In genomic region chr6:99425647-99426453, GRCh38 we compare ENCODE assay signal across 8 cellular contexts. TPM values are rescaled to one million over a fixed set of nuclear protein-coding genes. Genes with fewer than 3 reads are reported as not detected.
A peak's percentile ranks its signal among the peaks of the same experiment; 100 is the strongest.
DNase-seq lines count a peak whose midpoint lies in the region; ATAC-seq and TF ChIP-seq lines count a peak whose summit lies in the region.

No MANE protein-coding gene starts in this region.

- intact Hi-C loops in aorta (cut with DNase I), result loop anchor here (5.0 to 10.0 kb wide), 3 partner anchors 79 to 141 kb away; partner anchors contain the start of genes CCNC (in 1 of the 2) and FAXC (in 1 of the 2)

- DNase-seq in NCI-H128 (lab: John Stamatoyannopoulos, UW; ENCODE audit: unreplicated experiment) (peak; percentile 70), T-helper 1 cell (peak; percentile 18 to 69 (median 39)), anterior cingulate cortex (lab: John Stamatoyannopoulos, UW) (peak in 56 of 58 donors; percentile 41 to 96 (median 84)), hepatic stellate cell (ENCODE audit: low spot score) (peak; percentile 28), putamen (ENCODE audit: low spot score) (peak; percentile 92), aorta (peak; percentile 91 to 92)

- peak overlapping the region; percentile 73 for H3K4me3 ChIP-seq in GM12875 (ENCODE audit: low read depth, low read length)
- peak overlapping the region; percentile 81 to 99 for H3K4me3 ChIP-seq in aorta (ENCODE audit: low read length in 2 of 2)

- H3K9me3 ChIP-seq in aorta (ENCODE audit: control insufficient read depth, low read length), result no peaks in the 10 kb centered on the region

- H3K27me3 ChIP-seq in aorta (ENCODE audit: control insufficient read depth in 1 of 2, insufficient read depth in 2 of 2, low read length in 1 of 2), result no peaks in the 10 kb centered on the region

- peak; percentile 49 for ATAC-seq in HG02763 (IDR thresholded peaks at IDR 0.05; ENCODE audit: unreplicated experiment)
- ATAC-seq in aorta (ENCODE audit: low FRiP score), result peak; percentile 95

- peaks cover 0 to 9% of the 10 kb centered on the region in 2 donors for H3K4me1 ChIP-seq in aorta (ENCODE audit: control insufficient read depth in 1 of 2, insufficient read depth in 2 of 2, low read length in 2 of 2)

- peak overlapping the region; percentile 84 to 95 for H3K27ac ChIP-seq in aorta (ENCODE audit: low read depth in 1 of 2, low read length in 2 of 2)

- 0 to 1% methylated on average over 29 of the region's 29 CpGs for WGBS in aorta, 2 donors

- no peaks in the 10 kb centered on the region for H3K36me3 ChIP-seq in aorta (ENCODE audit: control insufficient read depth in 1 of 2, insufficient read depth in 2 of 2, low read length in 1 of 2)

- peak; percentile 49; the same call in 1 of the 2 replicates for TF ChIP-seq CTCF in GM12875 (IDR thresholded peaks at IDR 0.05; ENCODE audit: borderline replicate concordance, insufficient read depth, low read depth, low read length)

RNA-seq across cellular contexts. Expression of gene PNISR, which starts 0.7 kb away (rescaled TPM):
- total RNA-seq in aorta, result 100 to 1,000 TPM; 107 to 192 TPM
- polyA plus RNA-seq in aorta, result 100 to 1,000 TPM in 1 of 2 donors, 10 to 100 TPM in 1; 16.8 to 140 TPM

RNA-seq across cellular contexts. Expression of gene COQ3, which starts 31.9 kb away (rescaled TPM):
- total RNA-seq in aorta, result 1 to 10 TPM; 2.4 to 3.7 TPM
- polyA plus RNA-seq in aorta, result 10 to 100 TPM in 1 of 2 donors, 1 to 10 TPM in 1; 7.4 to 11.6 TPM

Comparison
In these comparisons a context has a peak if more than half of its experiments do, and no peak if none do; other contexts are left out.
1. Peak in every context shown above with its lines: DNase-seq, ATAC-seq, H3K4me3 ChIP-seq and H3K27ac ChIP-seq.
2. DNase-seq: peak in every context shown above with its lines; median percentile 92 in putamen; 92 in aorta; 84 in anterior cingulate cortex; 70 in NCI-H128; 39 in T-helper 1 cell; 28 in hepatic stellate cell.